2 cellular contexts compared by ENCODE assay signal in the genomic region with DNA sequence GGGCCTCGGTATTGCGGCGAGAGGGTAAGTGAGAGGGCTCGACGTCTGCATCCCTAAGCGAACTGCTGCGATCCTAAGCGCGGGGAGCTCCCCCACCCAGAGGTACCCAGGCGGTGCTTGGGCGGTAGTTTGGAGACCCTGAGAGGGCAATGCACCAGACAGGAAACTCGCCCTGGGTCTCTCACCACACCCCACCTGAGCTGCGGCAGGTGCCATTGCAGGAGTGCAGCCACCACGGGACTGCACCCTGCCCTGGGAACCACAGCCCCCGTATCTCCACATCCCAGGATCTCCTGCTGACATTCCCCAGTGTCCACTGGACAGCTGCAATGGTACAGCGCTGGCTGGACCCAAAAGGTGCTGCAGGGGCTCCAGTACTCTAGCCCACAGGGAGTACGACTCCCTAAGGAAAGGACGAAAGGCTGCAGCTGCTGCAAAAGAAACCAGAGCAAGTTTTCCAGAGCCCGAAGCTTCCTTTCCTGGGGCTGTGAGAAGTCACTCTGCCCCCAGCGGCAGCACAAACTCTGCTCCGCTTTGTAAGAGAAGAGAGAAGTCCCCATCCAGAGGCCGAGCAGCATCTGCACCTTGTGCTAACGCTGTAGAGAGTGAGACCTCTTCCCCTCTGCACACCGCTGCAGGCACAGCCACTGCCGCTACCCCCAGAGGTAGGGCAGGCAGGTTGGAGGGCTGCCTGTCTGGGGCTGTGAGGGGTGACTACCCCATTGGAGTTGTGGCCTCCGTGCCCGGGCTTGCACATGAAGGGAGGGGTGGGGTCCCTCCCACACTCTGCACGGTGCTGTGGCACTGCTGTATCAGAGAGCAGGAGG.
TF ChIP-seq lines count a peak whose summit lies in the region.

No MANE protein-coding gene starts in this region.

TF ChIP-seq in SK-N-SH, 30 proteins besides CTCF, POLR2A, EP300 and RAD21:
- TF ChIP-seq TCF12 (IDR thresholded peaks at IDR 0.05): no peak
- TF ChIP-seq, protein P1, sequence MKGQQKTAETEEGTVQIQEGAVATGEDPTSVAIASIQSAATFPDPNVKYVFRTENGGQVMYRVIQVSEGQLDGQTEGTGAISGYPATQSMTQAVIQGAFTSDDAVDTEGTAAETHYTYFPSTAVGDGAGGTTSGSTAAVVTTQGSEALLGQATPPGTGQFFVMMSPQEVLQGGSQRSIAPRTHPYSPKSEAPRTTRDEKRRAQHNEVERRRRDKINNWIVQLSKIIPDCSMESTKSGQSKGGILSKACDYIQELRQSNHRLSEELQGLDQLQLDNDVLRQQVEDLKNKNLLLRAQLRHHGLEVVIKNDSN (IDR thresholded peaks at IDR 0.05; ENCODE audit: borderline replicate concordance, low read depth): no peak
- no peak for TF ChIP-seq JUND (IDR thresholded peaks at IDR 0.05)
- TF ChIP-seq SMC3 (IDR thresholded peaks at IDR 0.05; ENCODE audit: low read depth, low read length): peak; percentile 23; the same call in 1 of the 2 replicates
- TF ChIP-seq, protein P2, sequence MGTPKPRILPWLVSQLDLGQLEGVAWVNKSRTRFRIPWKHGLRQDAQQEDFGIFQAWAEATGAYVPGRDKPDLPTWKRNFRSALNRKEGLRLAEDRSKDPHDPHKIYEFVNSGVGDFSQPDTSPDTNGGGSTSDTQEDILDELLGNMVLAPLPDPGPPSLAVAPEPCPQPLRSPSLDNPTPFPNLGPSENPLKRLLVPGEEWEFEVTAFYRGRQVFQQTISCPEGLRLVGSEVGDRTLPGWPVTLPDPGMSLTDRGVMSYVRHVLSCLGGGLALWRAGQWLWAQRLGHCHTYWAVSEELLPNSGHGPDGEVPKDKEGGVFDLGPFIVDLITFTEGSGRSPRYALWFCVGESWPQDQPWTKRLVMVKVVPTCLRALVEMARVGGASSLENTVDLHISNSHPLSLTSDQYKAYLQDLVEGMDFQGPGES (IDR thresholded peaks at IDR 0.05; ENCODE audit: low read depth, low read length): no peak

TF ChIP-seq in K562, 482 proteins besides CTCF, POLR2A, EP300 and RAD21:
- TF ChIP-seq CBX1 (IDR thresholded peaks at IDR 0.05; ENCODE audit: low read depth) (peak; percentile 64; the same call in 1 of the 2 replicates), CTBP1 (IDR thresholded peaks at IDR 0.05; ENCODE audit: borderline replicate concordance) (peak; percentile 41; the same call in 1 of the 2 replicates), RUNX1 (IDR thresholded peaks at IDR 0.05; ENCODE audit: low read depth) (no peak), ATF1 (CRISPR knock-in tag; IDR thresholded peaks at IDR 0.05) (no peak), ATF1 (tag; IDR thresholded peaks at IDR 0.05) (no peak)
- TF ChIP-seq, protein P3, sequence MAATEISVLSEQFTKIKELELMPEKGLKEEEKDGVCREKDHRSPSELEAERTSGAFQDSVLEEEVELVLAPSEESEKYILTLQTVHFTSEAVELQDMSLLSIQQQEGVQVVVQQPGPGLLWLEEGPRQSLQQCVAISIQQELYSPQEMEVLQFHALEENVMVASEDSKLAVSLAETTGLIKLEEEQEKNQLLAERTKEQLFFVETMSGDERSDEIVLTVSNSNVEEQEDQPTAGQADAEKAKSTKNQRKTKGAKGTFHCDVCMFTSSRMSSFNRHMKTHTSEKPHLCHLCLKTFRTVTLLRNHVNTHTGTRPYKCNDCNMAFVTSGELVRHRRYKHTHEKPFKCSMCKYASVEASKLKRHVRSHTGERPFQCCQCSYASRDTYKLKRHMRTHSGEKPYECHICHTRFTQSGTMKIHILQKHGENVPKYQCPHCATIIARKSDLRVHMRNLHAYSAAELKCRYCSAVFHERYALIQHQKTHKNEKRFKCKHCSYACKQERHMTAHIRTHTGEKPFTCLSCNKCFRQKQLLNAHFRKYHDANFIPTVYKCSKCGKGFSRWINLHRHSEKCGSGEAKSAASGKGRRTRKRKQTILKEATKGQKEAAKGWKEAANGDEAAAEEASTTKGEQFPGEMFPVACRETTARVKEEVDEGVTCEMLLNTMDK (IDR thresholded peaks at IDR 0.05; ENCODE audit: borderline replicate concordance, insufficient read depth, low read depth, low read length, poor library complexity, severe bottlenecking): peak; percentile 34
